Comparison of ENCODE assay signal across 12 cellular contexts in genomic region chr2:6526093-6526824, GRCh38.
DNase-seq lines count a peak whose midpoint lies in the region; ATAC-seq and TF ChIP-seq lines count a peak whose summit lies in the region.
"Had no signal": no experiment of that assay in that cellular context is flagged by ENCODE, and none has a peak within 500 bp of the region (broad histone marks: within the 10 kb centered on the region; RNA-seq: fewer than 3 reads in every experiment).

No MANE protein-coding gene starts in this region.

- no peak overlapping the region for H3K4me2 ChIP-seq in hepatocyte

- H3K79me2 ChIP-seq in hepatocyte: no peaks in the 10 kb centered on the region

- H4K20me1 ChIP-seq in hepatocyte (ENCODE audit: insufficient read depth, poor library complexity, severe bottlenecking): no peaks in the 10 kb centered on the region

- H3K9me2 ChIP-seq in hepatocyte (replicated peaks; ENCODE audit: insufficient read depth): no peaks in the 10 kb centered on the region

- H2AFZ ChIP-seq in hepatocyte: no peak overlapping the region

- WGBS in hepatocyte (ENCODE audit: low lambda C conversion rate, missing lambda C conversion rate): 75% methylated on average over 6 of the region's 6 CpGs

- no peaks in the 10 kb centered on the region for H3K27me3 ChIP-seq in hepatocyte
- H3K27me3 ChIP-seq in ascending aorta: no peaks in the 10 kb centered on the region

- TF ChIP-seq CTCF in C4-2B (conservative IDR thresholded peaks at IDR 0.05) (peak; percentile 79), hepatocyte (IDR thresholded peaks at IDR 0.05; ENCODE audit: poor library complexity) (peak; percentile 58), ascending aorta (IDR thresholded peaks at IDR 0.05) (no peak)

- DNase-seq in NCI-H69 (lab: John Stamatoyannopoulos, UW): peak; percentile 78
- DNase-seq in hepatocyte (ENCODE audit: low spot score): peak; percentile 65
- no peak for DNase-seq in effector CD4-positive, alpha-beta T cell
- no peak for DNase-seq in CD1c-positive myeloid dendritic cell (ENCODE audit: extremely low spot score)
- DNase-seq in ascending aorta (ENCODE audit: low spot score in 2 of 2): no peak
- DNase-seq: activated T-cell treated with anti-CD3 and anti-CD28 coated beads, Interleukin-2, amount 50 U/mL, for 48 hours; CD4-positive, alpha-beta T cell; substantia nigra had no signal

- H3K27ac ChIP-seq in C4-2B: no peak overlapping the region
- no peak overlapping the region for H3K27ac ChIP-seq in hepatocyte
- no peak overlapping the region for H3K27ac ChIP-seq in ascending aorta

- H3K36me3 ChIP-seq in hepatocyte (replicated peaks; ENCODE audit: insufficient read depth, low read depth): no peaks in the 10 kb centered on the region
- H3K36me3 ChIP-seq in ascending aorta: no peaks in the 10 kb centered on the region

- no peak overlapping the region for H3K4me3 ChIP-seq in hepatocyte
- H3K4me3 ChIP-seq in ascending aorta: no peak overlapping the region

- H3K4me1 ChIP-seq in hepatocyte (ENCODE audit: insufficient read depth) (peaks cover 19% of the 10 kb centered on the region), ascending aorta (no peaks in the 10 kb centered on the region)

- H3K9me3 ChIP-seq in hepatocyte (ENCODE audit: low read depth) (no peaks in the 10 kb centered on the region), ascending aorta (no peaks in the 10 kb centered on the region)

- peak; percentile 54 for ATAC-seq in HG02870 (IDR thresholded peaks at IDR 0.05; ENCODE audit: unreplicated experiment)
- no peak for ATAC-seq in GM19397 (IDR thresholded peaks at IDR 0.05; ENCODE audit: unreplicated experiment)
- ATAC-seq: Panc1 had no signal

- intact Hi-C loops in ascending aorta (cut with DNase I): no loop called here

Comparison
In these comparisons a context has a peak if more than half of its experiments do, and no peak if none do; other contexts are left out.
1. CTCF ChIP-seq: peak in C4-2B (single experiment) and hepatocyte (single experiment); none in ascending aorta (0 of 3).
2. DNase-seq: peak in NCI-H69 (single experiment) and hepatocyte (single experiment); none in effector CD4-positive, alpha-beta T cell (single experiment), CD1c-positive myeloid dendritic cell (single experiment) and ascending aorta (0 of 2).